In the genomic region with DNA sequence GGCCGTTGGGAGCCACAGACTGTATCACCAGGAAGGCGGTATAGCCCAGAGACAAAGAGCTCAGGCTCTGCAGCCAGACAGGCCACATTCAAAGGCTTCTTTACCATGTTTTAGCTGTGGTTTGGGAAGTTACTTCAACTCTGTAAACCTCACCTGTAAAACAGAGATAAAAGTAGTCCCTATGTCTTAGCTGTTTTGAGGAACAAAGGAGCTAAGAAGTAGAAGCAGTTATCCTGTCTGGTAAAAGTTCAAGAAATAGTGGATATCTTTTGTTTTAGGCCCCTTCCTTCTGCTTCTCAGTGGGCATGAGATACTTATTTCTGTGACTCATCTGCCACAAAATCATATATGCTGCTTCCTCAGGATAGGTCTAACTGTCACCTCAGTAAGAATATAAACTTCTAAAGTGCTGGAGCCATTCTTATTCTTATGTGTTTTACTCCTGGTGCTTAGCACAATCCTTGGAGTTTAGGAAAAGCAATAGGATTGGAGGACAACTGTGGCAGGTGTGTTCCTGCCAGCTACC, we compare ENCODE assay signal across 2 cellular contexts.
TF ChIP-seq lines count a peak whose summit lies in the region.

No MANE protein-coding gene starts in this region.

TF ChIP-seq in SK-N-SH, 30 proteins besides CTCF, POLR2A, EP300 and RAD21 (continued from another document):
- TF ChIP-seq USF1 (IDR thresholded peaks at IDR 0.05; ENCODE audit: borderline replicate concordance, low read depth) (no peak), FOXJ3 (CRISPR knock-in tag; IDR thresholded peaks at IDR 0.05) (no peak), RXRA (IDR thresholded peaks at IDR 0.05; ENCODE audit: borderline replicate concordance, low read depth) (no peak), GATA2 (CRISPR knock-in tag; IDR thresholded peaks at IDR 0.05) (no peak), TCF12 (IDR thresholded peaks at IDR 0.05) (no peak), NRF1 (IDR thresholded peaks at IDR 0.05; ENCODE audit: low read depth, low read length) (no peak), GABPA (IDR thresholded peaks at IDR 0.05; ENCODE audit: low read depth) (no peak), MAX (IDR thresholded peaks at IDR 0.05; ENCODE audit: low read depth) (no peak), USF2 (IDR thresholded peaks at IDR 0.05; ENCODE audit: borderline replicate concordance, low read depth, low read length) (no peak), MEF2A (IDR thresholded peaks at IDR 0.05; ENCODE audit: borderline replicate concordance, low read depth) (no peak)
- TF ChIP-seq, protein P1, sequence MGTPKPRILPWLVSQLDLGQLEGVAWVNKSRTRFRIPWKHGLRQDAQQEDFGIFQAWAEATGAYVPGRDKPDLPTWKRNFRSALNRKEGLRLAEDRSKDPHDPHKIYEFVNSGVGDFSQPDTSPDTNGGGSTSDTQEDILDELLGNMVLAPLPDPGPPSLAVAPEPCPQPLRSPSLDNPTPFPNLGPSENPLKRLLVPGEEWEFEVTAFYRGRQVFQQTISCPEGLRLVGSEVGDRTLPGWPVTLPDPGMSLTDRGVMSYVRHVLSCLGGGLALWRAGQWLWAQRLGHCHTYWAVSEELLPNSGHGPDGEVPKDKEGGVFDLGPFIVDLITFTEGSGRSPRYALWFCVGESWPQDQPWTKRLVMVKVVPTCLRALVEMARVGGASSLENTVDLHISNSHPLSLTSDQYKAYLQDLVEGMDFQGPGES (IDR thresholded peaks at IDR 0.05; ENCODE audit: low read depth, low read length), result no peak
- TF ChIP-seq, protein P2, sequence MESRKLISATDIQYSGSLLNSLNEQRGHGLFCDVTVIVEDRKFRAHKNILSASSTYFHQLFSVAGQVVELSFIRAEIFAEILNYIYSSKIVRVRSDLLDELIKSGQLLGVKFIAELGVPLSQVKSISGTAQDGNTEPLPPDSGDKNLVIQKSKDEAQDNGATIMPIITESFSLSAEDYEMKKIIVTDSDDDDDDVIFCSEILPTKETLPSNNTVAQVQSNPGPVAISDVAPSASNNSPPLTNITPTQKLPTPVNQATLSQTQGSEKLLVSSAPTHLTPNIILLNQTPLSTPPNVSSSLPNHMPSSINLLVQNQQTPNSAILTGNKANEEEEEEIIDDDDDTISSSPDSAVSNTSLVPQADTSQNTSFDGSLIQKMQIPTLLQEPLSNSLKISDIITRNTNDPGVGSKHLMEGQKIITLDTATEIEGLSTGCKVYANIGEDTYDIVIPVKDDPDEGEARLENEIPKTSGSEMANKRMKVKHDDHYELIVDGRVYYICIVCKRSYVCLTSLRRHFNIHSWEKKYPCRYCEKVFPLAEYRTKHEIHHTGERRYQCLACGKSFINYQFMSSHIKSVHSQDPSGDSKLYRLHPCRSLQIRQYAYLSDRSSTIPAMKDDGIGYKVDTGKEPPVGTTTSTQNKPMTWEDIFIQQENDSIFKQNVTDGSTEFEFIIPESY (IDR thresholded peaks at IDR 0.05; ENCODE audit: borderline replicate concordance, low read depth), result no peak

TF ChIP-seq in SK-N-SH treated with all-trans-retinoic acid at 6 μM for 48 hours, 23 proteins besides CTCF, POLR2A, EP300 and RAD21 (continued from another document):
- TF ChIP-seq POU6F1 (CRISPR knock-in tag; IDR thresholded peaks at IDR 0.05; ENCODE audit: borderline replicate concordance, low read depth), result no peak
- TF ChIP-seq BACH2 (CRISPR knock-in tag; IDR thresholded peaks at IDR 0.05; ENCODE audit: borderline replicate concordance), result no peak
- no peak for TF ChIP-seq ZFP3 (CRISPR knock-in tag; IDR thresholded peaks at IDR 0.05)
- no peak for TF ChIP-seq TSHZ2 (CRISPR knock-in tag; IDR thresholded peaks at IDR 0.05)
- TF ChIP-seq ZNF70 (CRISPR knock-in tag; IDR thresholded peaks at IDR 0.05), result no peak
- TF ChIP-seq ZFP30 (CRISPR knock-in tag; IDR thresholded peaks at IDR 0.05), result no peak
- no peak for TF ChIP-seq SNAI2 (CRISPR knock-in tag; IDR thresholded peaks at IDR 0.05)
- no peak for TF ChIP-seq PPARA (CRISPR knock-in tag; IDR thresholded peaks at IDR 0.05; ENCODE audit: borderline replicate concordance)
- TF ChIP-seq OSR1 (CRISPR knock-in tag; IDR thresholded peaks at IDR 0.05), result no peak
- no peak for TF ChIP-seq ESRRG (CRISPR knock-in tag; IDR thresholded peaks at IDR 0.05)
- TF ChIP-seq ISL1 (CRISPR knock-in tag; IDR thresholded peaks at IDR 0.05), result no peak
- no peak for TF ChIP-seq CREB5 (CRISPR knock-in tag; IDR thresholded peaks at IDR 0.05; ENCODE audit: low read depth)
- TF ChIP-seq TCF4 (CRISPR knock-in tag; IDR thresholded peaks at IDR 0.05; ENCODE audit: borderline replicate concordance), result no peak
- TF ChIP-seq GLIS3 (CRISPR knock-in tag; IDR thresholded peaks at IDR 0.05), result no peak
- no peak for TF ChIP-seq ZC3H10 (CRISPR knock-in tag; IDR thresholded peaks at IDR 0.05)
- TF ChIP-seq ARNTL (CRISPR knock-in tag; IDR thresholded peaks at IDR 0.05; ENCODE audit: borderline replicate concordance, low read depth), result no peak
- no peak for TF ChIP-seq ZNF565 (CRISPR knock-in tag; conservative IDR thresholded peaks at IDR 0.05; ENCODE audit: low read depth)
- no peak for TF ChIP-seq TOX (CRISPR knock-in tag; IDR thresholded peaks at IDR 0.05; ENCODE audit: borderline replicate concordance)
